In genomic region chr2:182241936-182242335, GRCh38 we compare ENCODE assay signal across 21 cellular contexts.
"Had no signal": no experiment of that assay in that cellular context is flagged by ENCODE, and none has a peak within 500 bp of the region (broad histone marks: within the 10 kb centered on the region; RNA-seq: fewer than 3 reads in every experiment).

No MANE protein-coding gene starts in this region.

- DNase-seq: activated B cell treated with CpG ODN at 0.5 μM for 24 hours; activated CD4-positive, alpha-beta memory T cell treated with anti-CD3 and anti-CD28 coated beads for 36 hours; activated CD4-positive, alpha-beta T cell treated with anti-CD3 and anti-CD28 coated beads for 36 hours; activated effector memory CD4-positive, alpha-beta T cell treated with Interleukin-2 at 50 U/mL for 16 hours; activated naive CD4-positive, alpha-beta T cell treated with anti-CD3 and anti-CD28 coated beads, Interleukin-2, amount 10 ng/mL, durations not matched to agents 7 days and 5 days; activated T-cell treated with anti-CD3 and anti-CD28 coated beads, Interleukin-2, amount 50 U/mL, for 48 hours; body of pancreas; effector CD4-positive, alpha-beta T cell; erythroblast; hippocampal formation; stimulated activated CD4-positive, alpha-beta T cell treated with anti-CD3 and anti-CD28 coated beads, Interleukin-2, amount 100 ng/mL, for 48 hours; stimulated activated naive CD4-positive, alpha-beta T cell; T1000; testis had no signal

- H3K27ac Mint-ChIP-seq: activated B cell treated with CpG ODN at 0.5 μM for 24 hours; activated CD4-positive, alpha-beta memory T cell treated with anti-CD3 and anti-CD28 coated beads for 36 hours; activated CD4-positive, alpha-beta T cell treated with anti-CD3 and anti-CD28 coated beads for 36 hours; activated naive CD4-positive, alpha-beta T cell treated with anti-CD3 and anti-CD28 coated beads, Interleukin-2, amount 10 ng/mL, durations not matched to agents 7 days and 5 days; dendritic cell treated with granulocyte-macrophage colony-stimulating factor and Interleukin-4, amounts not matched to agents 40 ng/mL and 50 ng/mL, for 4 days; memory B cell; nephron; T-helper 1 cell treated with Interleukin-12 subunit alpha and Interleukin-12 subunit beta and Interleukin-4 antibody, amounts not matched to agents 30 μg/mL and 1 μg/mL, for 36 hours; type B pancreatic cell had no signal

- FAIRE-seq: endometrium had no signal

- H3K4me1 Mint-ChIP-seq: activated naive CD4-positive, alpha-beta T cell treated with anti-CD3 and anti-CD28 coated beads, Interleukin-2, amount 10 ng/mL, durations not matched to agents 7 days and 5 days; nephron had no signal

- H3K27me3 Mint-ChIP-seq: activated CD4-positive, alpha-beta memory T cell treated with anti-CD3 and anti-CD28 coated beads for 36 hours; activated naive CD4-positive, alpha-beta T cell treated with anti-CD3 and anti-CD28 coated beads, Interleukin-2, amount 10 ng/mL, durations not matched to agents 7 days and 5 days; dendritic cell treated with granulocyte-macrophage colony-stimulating factor and Interleukin-4, amounts not matched to agents 40 ng/mL and 50 ng/mL, for 4 days; type B pancreatic cell had no signal

- H3K36me3 Mint-ChIP-seq: activated CD4-positive, alpha-beta memory T cell treated with anti-CD3 and anti-CD28 coated beads for 36 hours; activated naive CD4-positive, alpha-beta T cell treated with anti-CD3 and anti-CD28 coated beads, Interleukin-2, amount 10 ng/mL, durations not matched to agents 7 days and 5 days; memory B cell; type B pancreatic cell had no signal

- H3K4me3 Mint-ChIP-seq: activated B cell treated with CpG ODN at 0.5 μM for 24 hours; activated CD4-positive, alpha-beta memory T cell treated with anti-CD3 and anti-CD28 coated beads for 36 hours; activated CD4-positive, alpha-beta T cell treated with anti-CD3 and anti-CD28 coated beads for 36 hours; activated naive CD4-positive, alpha-beta T cell treated with anti-CD3 and anti-CD28 coated beads, Interleukin-2, amount 10 ng/mL, durations not matched to agents 7 days and 5 days; dendritic cell treated with granulocyte-macrophage colony-stimulating factor and Interleukin-4, amounts not matched to agents 40 ng/mL and 50 ng/mL, for 4 days; memory B cell; nephron; T-helper 1 cell treated with Interleukin-12 subunit alpha and Interleukin-12 subunit beta and Interleukin-4 antibody, amounts not matched to agents 30 μg/mL and 1 μg/mL, for 36 hours; type B pancreatic cell had no signal

- H3K9me3 ChIP-seq: body of pancreas, testis had no signal

- H3K27ac ChIP-seq: body of pancreas, parathyroid adenoma, testis had no signal

- H3K79me2 ChIP-seq: parathyroid adenoma had no signal

- H3K9me3 Mint-ChIP-seq: activated B cell treated with CpG ODN at 0.5 μM for 24 hours; activated CD4-positive, alpha-beta memory T cell treated with anti-CD3 and anti-CD28 coated beads for 36 hours; activated naive CD4-positive, alpha-beta T cell treated with anti-CD3 and anti-CD28 coated beads, Interleukin-2, amount 10 ng/mL, durations not matched to agents 7 days and 5 days; dendritic cell treated with granulocyte-macrophage colony-stimulating factor and Interleukin-4, amounts not matched to agents 40 ng/mL and 50 ng/mL, for 4 days; memory B cell; nephron; T-helper 1 cell treated with Interleukin-12 subunit alpha and Interleukin-12 subunit beta and Interleukin-4 antibody, amounts not matched to agents 30 μg/mL and 1 μg/mL, for 36 hours; type B pancreatic cell had no signal

- H3K27me3 ChIP-seq: body of pancreas, testis had no signal

- H3K4me3 ChIP-seq: body of pancreas, testis had no signal

- H3K4me1 ChIP-seq: parathyroid adenoma, testis had no signal

- ATAC-seq: activated CD4-positive, alpha-beta T cell treated with anti-CD3 and anti-CD28 coated beads for 36 hours had no signal

- H3K9ac ChIP-seq: parathyroid adenoma had no signal
